ENCODE assay signal across 1 cellular context in genomic region chr19:29779921-29780320, GRCh38.
TF ChIP-seq lines count a peak whose summit lies in the region.

No MANE protein-coding gene starts in this region.

TF ChIP-seq in GM12878, 131 proteins besides CTCF, POLR2A, EP300 and RAD21:
- TF ChIP-seq BCLAF1 (IDR thresholded peaks at IDR 0.05) (no peak), HDAC6 (IDR thresholded peaks at IDR 0.05; ENCODE audit: unreplicated experiment) (no peak), NFYA (IDR thresholded peaks at IDR 0.05; ENCODE audit: borderline replicate concordance, low read depth, low read length) (no peak), RELB (IDR thresholded peaks at IDR 0.05; ENCODE audit: low read depth) (no peak), IKZF2 (IDR thresholded peaks at IDR 0.05) (no peak), BCL11A (IDR thresholded peaks at IDR 0.05; ENCODE audit: low read depth, low read length) (no peak), TARDBP (IDR thresholded peaks at IDR 0.05; ENCODE audit: borderline replicate concordance) (no peak), CHD4 (IDR thresholded peaks at IDR 0.05) (no peak), ATF2 (IDR thresholded peaks at IDR 0.05; ENCODE audit: low read length) (no peak)
